ENCODE assay signal across 9 cellular contexts in the genomic region with DNA sequence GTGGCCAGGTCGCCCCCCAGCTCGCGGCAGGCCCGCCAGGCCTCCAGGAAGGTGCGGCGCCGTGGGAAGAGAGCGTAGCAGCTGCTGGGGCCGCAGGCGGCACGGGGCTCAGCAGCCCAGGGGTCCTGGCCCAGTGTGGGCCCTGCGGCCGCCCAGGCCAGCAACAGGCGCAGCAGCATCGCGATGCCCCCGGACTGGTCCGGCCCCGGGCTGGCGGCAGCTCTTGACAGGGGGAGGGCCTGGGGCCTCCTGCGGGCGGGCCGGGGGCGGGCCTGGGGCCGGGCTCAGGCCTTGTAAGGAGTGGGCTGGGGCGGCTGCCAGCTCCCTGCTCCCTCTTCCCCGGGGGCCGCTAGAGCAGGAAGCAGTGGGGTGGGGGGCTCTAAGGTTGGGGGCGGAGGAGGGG. TPM values are rescaled to one million over a fixed set of nuclear protein-coding genes. Genes with fewer than 3 reads are reported as not detected.
DNase-seq lines count a peak whose midpoint lies in the region; ATAC-seq, FAIRE-seq and TF ChIP-seq lines count a peak whose summit lies in the region.
"Had no signal": no experiment of that assay in that cellular context is flagged by ENCODE, and none has a peak within 500 bp of the region (broad histone marks: within the 10 kb centered on the region; RNA-seq: fewer than 3 reads in every experiment).

Gene CD248, minus strand, starts transcription at position 196 of the 403 bp plus-strand sequence. Its CDS starts 17 bp downstream, at position 179.

- H3K4me3 Mint-ChIP-seq in natural killer cell: peak within 1 kb of the TSS; percentile 52

- no peaks in the 10 kb centered on the region for H3K9me3 Mint-ChIP-seq in natural killer cell

- intact Hi-C loops in endothelial cell of umbilical vein (cut with micrococcal nuclease): no loop called here
- intact Hi-C loops in natural killer cell (cut with micrococcal nuclease): no loop called here

- BruUV-seq in endothelial cell of umbilical vein (replicated peaks; lab: Mats Ljungman, UMichigan): no TSS peak

- H3K4me1 ChIP-seq in endothelial cell of umbilical vein (ENCODE audit: control insufficient read depth, extremely low read depth, insufficient read depth, low read length): peaks cover 4% of the 10 kb centered on the region

- peaks cover 5 to 7% of the 10 kb centered on the region in 2 experiments for H3K27me3 ChIP-seq in endothelial cell of umbilical vein (ENCODE audit: control insufficient read depth in 2 of 2, insufficient read depth in 2 of 2, low read length in 2 of 2)

- H3K27ac Mint-ChIP-seq in natural killer cell: peak within 1 kb of the TSS; percentile 36 to 53

- H3K4me2 ChIP-seq in endothelial cell of umbilical vein (ENCODE audit: insufficient read depth, low read length): no peak within 1 kb of the TSS

- no peaks in the 10 kb centered on the region for H3K36me3 ChIP-seq in endothelial cell of umbilical vein (ENCODE audit: control insufficient read depth in 2 of 2, extremely low read depth in 1 of 2, insufficient read depth in 2 of 2, low read length in 2 of 2)

- TF ChIP-seq CTCF in endothelial cell of umbilical vein (IDR thresholded peaks at IDR 0.05; ENCODE audit: extremely low read depth in 1 of 2, insufficient read depth in 1 of 2, low read depth in 1 of 2, low read length in 2 of 2): no peak
- no peak for TF ChIP-seq CTCF in natural killer cell (IDR thresholded peaks at IDR 0.05)

- H3K36me3 Mint-ChIP-seq in natural killer cell: no peaks in the 10 kb centered on the region

- dilution Hi-C loops in endothelial cell of umbilical vein (cut with MboI; ENCODE audit: extremely low pct_ligation_motif_present, low sequenced_read_pairs): no loop called here

- H3K4me1 Mint-ChIP-seq in natural killer cell: peaks cover 14 to 38% of the 10 kb centered on the region in 2 donors

- no peak for TF ChIP-seq POLR2A in endothelial cell of umbilical vein (IDR thresholded peaks at IDR 0.05; ENCODE audit: low read depth, low read length)

- H3K9ac ChIP-seq in endothelial cell of umbilical vein (replicated peaks; ENCODE audit: extremely low read depth, insufficient read depth, low read length): no peak within 1 kb of the TSS

- DNase-seq in AG08396 (ENCODE audit: low spot score): peak; percentile 76
- peak; percentile 79 for DNase-seq in NCI-H69 (lab: John Stamatoyannopoulos, UW)
- DNase-seq in endothelial cell of umbilical vein (ENCODE audit: low read depth, low spot score): peak; percentile 15
- DNase-seq in natural killer cell: no peak
- no peak for DNase-seq in cerebellar cortex (ENCODE audit: low spot score)
- no peak for DNase-seq in NCI-H526 (lab: John Stamatoyannopoulos, UW)
- DNase-seq in NCI-H1105 treated with DMSO at 0.1 percent for 48 hours (lab: John Stamatoyannopoulos, UW): no peak
- DNase-seq in NCI-H2227 treated with DMSO at 0.1 percent for 48 hours (lab: John Stamatoyannopoulos, UW): no peak

- H3K27me3 Mint-ChIP-seq in natural killer cell (ENCODE audit: low read depth in 2 of 2): peaks cover 24 to 28% of the 10 kb centered on the region in 2 donors

- no peak for FAIRE-seq in endothelial cell of umbilical vein (lab: Jason Lieb, UNC)
- FAIRE-seq: GM18507 had no signal

- no peak for ATAC-seq in natural killer cell

- H2AFZ ChIP-seq in endothelial cell of umbilical vein (ENCODE audit: low read depth, low read length): no peak within 1 kb of the TSS

- CTCF ChIA-PET in endothelial cell of umbilical vein (lab: Charles Lee): interaction anchor here (0.8 to 9.5 kb wide), 3 partner anchors 10 to 35 kb away, joined by 3 to 225 read pairs (median 5); partner anchors contain the start of gene RIN1

- POLR2A ChIA-PET in endothelial cell of umbilical vein (lab: Charles Lee): no interaction called here

- H3K4me3 ChIP-seq in endothelial cell of umbilical vein (replicated peaks in 1 of 3; ENCODE audit: insufficient read depth in 1 of 3, low read depth in 1 of 3, low read length in 3 of 3): peak within 1 kb of the TSS in 1 of 3 experiments; percentile 7

- no peaks in the 10 kb centered on the region for H3K79me2 ChIP-seq in endothelial cell of umbilical vein (ENCODE audit: control insufficient read depth, insufficient read depth, low read length)

- no peak within 1 kb of the TSS for H3K27ac ChIP-seq in endothelial cell of umbilical vein (ENCODE audit: insufficient read depth, low read depth, low read length)

- no peaks in the 10 kb centered on the region for H3K9me1 ChIP-seq in endothelial cell of umbilical vein (replicated peaks; ENCODE audit: control insufficient read depth, extremely low read depth, insufficient read depth, low read length)

- H3K9me3 ChIP-seq in endothelial cell of umbilical vein (replicated peaks; ENCODE audit: control insufficient read depth, insufficient read depth, low read length): no peaks in the 10 kb centered on the region

- H4K20me1 ChIP-seq in endothelial cell of umbilical vein (replicated peaks; ENCODE audit: control insufficient read depth, extremely low read depth, insufficient read depth, low read length): no peaks in the 10 kb centered on the region

TF ChIP-seq in endothelial cell of umbilical vein, 7 proteins besides CTCF, POLR2A, EP300 and RAD21:
- no peak for TF ChIP-seq MAX (IDR thresholded peaks at IDR 0.05; ENCODE audit: insufficient read depth, insufficient read length)
- TF ChIP-seq EZH2 (IDR thresholded peaks at IDR 0.05; ENCODE audit: borderline replicate concordance, low read depth, low read length, severe bottlenecking): peak; percentile 74

RNA-seq across cellular contexts. Expression of gene CD248, which starts in this region (rescaled TPM):
- not detected in 2 replicates for total RNA-seq in endothelial cell of umbilical vein
- 0.03 and 0.10 TPM in 2 replicates for polyA plus RNA-seq in endothelial cell of umbilical vein
- polyA plus RNA-seq in endothelial cell of umbilical vein (2011; cell fraction: cytosol; rRNA removed): 0.01 TPM in 1 of 2 replicates, not detected in the other
- 0.04 and 0.07 TPM in 2 replicates for polyA plus RNA-seq in endothelial cell of umbilical vein (2011; cell fraction: nucleus; rRNA removed)
- polyA plus RNA-seq in endothelial cell of umbilical vein (2012): 0.08 and 0.10 TPM in 2 replicates
- not detected in 2 replicates for polyA minus RNA-seq in endothelial cell of umbilical vein
- polyA minus RNA-seq in endothelial cell of umbilical vein (2011; cell fraction: cytosol; rRNA and poly(A)+ RNA removed): not detected
- polyA minus RNA-seq in endothelial cell of umbilical vein (2011; cell fraction: nucleus; rRNA and poly(A)+ RNA removed): not detected in 2 replicates
- total RNA-seq in natural killer cell: under 1 TPM; 0.23 to 0.40 (median 0.32) TPM

Comparison
In these comparisons a context has a peak if more than half of its experiments do, and no peak if none do; other contexts are left out.
1. Peak in DNase-seq in endothelial cell of umbilical vein; RNA of the gene not detected or under 1 TPM.
2. DNase-seq: peak in AG08396 (single experiment) and NCI-H69 (single experiment); none in natural killer cell (single experiment), cerebellar cortex (single experiment), NCI-H526 (0 of 2), NCI-H1105 treated with DMSO at 0.1 percent for 48 hours (single experiment) and NCI-H2227 treated with DMSO at 0.1 percent for 48 hours (single experiment).